In the genomic region with DNA sequence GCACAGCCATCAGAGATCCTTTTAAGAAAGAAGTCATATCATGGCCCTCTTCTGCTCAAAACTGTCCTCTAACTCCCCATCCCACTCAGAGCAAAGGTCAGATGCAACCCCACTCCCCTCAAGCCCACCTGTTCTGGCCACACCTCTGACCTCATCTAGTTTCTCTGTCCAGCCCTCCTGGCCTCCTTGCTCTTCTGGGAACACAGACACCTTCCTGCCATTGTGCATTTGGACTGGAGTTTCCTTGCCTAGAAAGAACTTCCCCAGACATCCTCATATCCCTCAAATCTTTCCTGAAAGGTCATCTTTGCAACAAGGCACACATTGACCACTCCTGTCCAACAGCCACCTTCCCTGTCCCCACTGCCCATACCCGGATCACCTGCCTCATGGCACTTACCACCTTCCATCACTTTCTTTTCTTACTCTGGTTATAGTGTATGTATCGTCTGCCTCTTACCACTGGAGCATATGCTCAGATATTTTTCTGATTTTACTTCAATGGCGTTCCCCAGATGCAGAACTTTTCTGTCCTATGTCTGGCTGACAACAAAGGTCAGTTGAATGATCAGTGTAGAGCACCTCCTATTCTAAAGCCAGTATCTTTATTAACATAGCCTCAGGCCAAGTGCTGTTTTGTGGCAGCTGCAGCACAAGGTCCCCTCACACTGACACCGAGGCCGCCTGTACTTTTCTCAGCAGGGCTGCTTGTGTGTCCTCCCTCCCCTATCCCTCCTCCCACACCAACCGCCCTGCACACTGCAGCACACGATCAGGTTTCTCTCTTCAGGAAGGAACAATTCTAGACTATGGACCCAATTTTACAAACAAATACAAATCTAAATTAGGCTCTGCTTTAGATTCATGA, we compare ENCODE assay signal across 12 cellular contexts. TPM values are rescaled to one million over a fixed set of nuclear protein-coding genes. Genes with fewer than 3 reads are reported as not detected.
DNase-seq lines count a peak whose midpoint lies in the region; ATAC-seq, FAIRE-seq and TF ChIP-seq lines count a peak whose summit lies in the region.
"Had no signal": no experiment of that assay in that cellular context is flagged by ENCODE, and none has a peak within 500 bp of the region (broad histone marks: within the 10 kb centered on the region; RNA-seq: fewer than 3 reads in every experiment).

No MANE protein-coding gene starts in this region.

- POLR2A ChIA-PET in T-cell (lab: Charles Lee): interaction anchor here (0.6 to 2.0 kb wide), 3 partner anchors 84 to 213 kb away, joined by 5 to 39 read pairs (median 6); no protein-coding TSS in a partner anchor

- H3K27ac ChIP-seq in small intestine (ENCODE audit: low read depth in 1 of 2, low read length in 1 of 2): peak overlapping the region in 1 of 2 donors; percentile 11

- H3K4me3 ChIP-seq in bronchial epithelial cell (ENCODE audit: low read depth, low read length): no peak overlapping the region
- no peak overlapping the region for H3K4me3 ChIP-seq in small intestine (ENCODE audit: low read depth in 1 of 2, low read length in 2 of 2)
- no peak overlapping the region for H3K4me3 ChIP-seq in foreskin fibroblast (ENCODE audit: low read depth in 1 of 2, low read length in 2 of 2)

- ATAC-seq in activated CD8-positive, alpha-beta memory T cell treated with anti-CD3 and anti-CD28 coated beads, Interleukin-2, amount 10 ng/mL, durations not matched to agents 7 days and 5 days: no peak
- no peak for ATAC-seq in T-cell (replicated peaks in 1 of 4)

- H3K27me3 Mint-ChIP-seq in activated CD8-positive, alpha-beta memory T cell treated with anti-CD3 and anti-CD28 coated beads, Interleukin-2, amount 10 ng/mL, durations not matched to agents 7 days and 5 days: no peaks in the 10 kb centered on the region
- no peaks in the 10 kb centered on the region for H3K27me3 Mint-ChIP-seq in T-cell

- H3K27me3 ChIP-seq in bronchial epithelial cell (ENCODE audit: control insufficient read depth, insufficient read depth, low read length): no peaks in the 10 kb centered on the region
- H3K27me3 ChIP-seq in small intestine (ENCODE audit: control insufficient read depth in 2 of 2, insufficient read depth in 2 of 2, low read length in 2 of 2): no peaks in the 10 kb centered on the region
- H3K27me3 ChIP-seq: spleen had no signal

- CTCF ChIA-PET in activated CD8-positive, alpha-beta memory T cell treated with anti-CD3 and anti-CD28 coated beads, Interleukin-2, amount 10 ng/mL, durations not matched to agents 7 days and 5 days (lab: Charles Lee): no interaction called here
- CTCF ChIA-PET in T-cell (lab: Charles Lee): no interaction called here

- H3K4me1 Mint-ChIP-seq in activated CD8-positive, alpha-beta memory T cell treated with anti-CD3 and anti-CD28 coated beads, Interleukin-2, amount 10 ng/mL, durations not matched to agents 7 days and 5 days: peaks cover 33% of the 10 kb centered on the region
- H3K4me1 Mint-ChIP-seq in T-cell: peaks cover 42 to 63% (median 43%) of the 10 kb centered on the region in 3 donors

- H3K36me3 ChIP-seq in bronchial epithelial cell (ENCODE audit: control insufficient read depth, insufficient read depth, low read length) (peaks cover 8% of the 10 kb centered on the region), small intestine (ENCODE audit: control insufficient read depth in 2 of 2, insufficient read depth in 2 of 2, low read length in 2 of 2) (peaks cover 0 to 7% of the 10 kb centered on the region in 2 donors)

- peak overlapping the region; percentile 17 for H3K4me3 Mint-ChIP-seq in activated CD8-positive, alpha-beta memory T cell treated with anti-CD3 and anti-CD28 coated beads, Interleukin-2, amount 10 ng/mL, durations not matched to agents 7 days and 5 days
- peak overlapping the region; percentile 25 to 98 (median 97) for H3K4me3 Mint-ChIP-seq in T-cell

- peaks cover 47% of the 10 kb centered on the region for H3K36me3 Mint-ChIP-seq in activated CD8-positive, alpha-beta memory T cell treated with anti-CD3 and anti-CD28 coated beads, Interleukin-2, amount 10 ng/mL, durations not matched to agents 7 days and 5 days
- peaks cover 36% of the 10 kb centered on the region for H3K36me3 Mint-ChIP-seq in T-cell

- peaks cover under 1% of the 10 kb centered on the region for H3K9me3 Mint-ChIP-seq in activated CD8-positive, alpha-beta memory T cell treated with anti-CD3 and anti-CD28 coated beads, Interleukin-2, amount 10 ng/mL, durations not matched to agents 7 days and 5 days (ENCODE audit: low read depth)
- peaks cover 0 to 14% (median 6%) of the 10 kb centered on the region in 3 donors for H3K9me3 Mint-ChIP-seq in T-cell

- 17 to 45% (median 19%) methylated on average over 7 of the region's 7 CpGs for WGBS in small intestine, 3 donors

- H3K4me1 ChIP-seq in small intestine (ENCODE audit: control insufficient read depth in 2 of 2, insufficient read depth in 1 of 2, low read depth in 1 of 2, low read length in 1 of 2): no peaks in the 10 kb centered on the region

- no peaks in the 10 kb centered on the region for H3K9me3 ChIP-seq in small intestine (ENCODE audit: control insufficient read depth, low read depth)

- FAIRE-seq in bronchial epithelial cell (lab: Jason Lieb, UNC) (peak; percentile 66), small intestine (lab: Jason Lieb, UNC) (no peak), D721Med (lab: Jason Lieb, UNC) (no peak)
- FAIRE-seq: TTC549 had no signal

- DNase-seq in activated CD8-positive, alpha-beta memory T cell treated with anti-CD3 and anti-CD28 coated beads, Interleukin-2, amount 10 ng/mL, durations not matched to agents 7 days and 5 days: no peak
- DNase-seq in activated CD8-positive, alpha-beta memory T cell treated with anti-CD3 and anti-CD28 coated beads for 24 hours: no peak
- DNase-seq in T-cell (peak in 9 of 34 experiments; percentile 9 to 41 (median 26)), bronchial epithelial cell (ENCODE audit: low read depth) (no peak), small intestine (peak; percentile 61), foreskin fibroblast (no peak), D721Med (ENCODE audit: insufficient read length, low spot score) (no peak), OCI-M2 (lab: John Stamatoyannopoulos, UW; ENCODE audit: unreplicated experiment) (no peak)
- DNase-seq: activated gamma-delta T cell, islet precursor cell, spleen had no signal

- peak overlapping the region; percentile 58 for H3K27ac Mint-ChIP-seq in activated CD8-positive, alpha-beta memory T cell treated with anti-CD3 and anti-CD28 coated beads, Interleukin-2, amount 10 ng/mL, durations not matched to agents 7 days and 5 days
- peak overlapping the region; percentile 59 to 75 for H3K27ac Mint-ChIP-seq in T-cell

- no peak for TF ChIP-seq CTCF in bronchial epithelial cell (IDR thresholded peaks at IDR 0.05; ENCODE audit: insufficient read depth, low read length, severe bottlenecking)
- no peak for TF ChIP-seq CTCF in foreskin fibroblast (IDR thresholded peaks at IDR 0.05; ENCODE audit: low read depth, low read length)
- TF ChIP-seq CTCF in D721Med (IDR thresholded peaks at IDR 0.05; ENCODE audit: insufficient read depth, missing control alignments): no peak

RNA-seq across cellular contexts. Expression of a gene that starts 4.2 kb away (rescaled TPM):
- 1,000 to 10,000 TPM; 1,097 to 1,393 TPM for total RNA-seq in activated CD8-positive, alpha-beta memory T cell treated with anti-CD3 and anti-CD28 coated beads, Interleukin-2, amount 10 ng/mL, durations not matched to agents 7 days and 5 days
- total RNA-seq in T-cell (1,000 to 10,000 TPM; 1,368 to 2,791 (median 2,039) TPM), bronchial epithelial cell (203 and 285 TPM in 2 replicates)
- polyA plus RNA-seq in small intestine: 100 to 1,000 TPM; 430 to 486 (median 483) TPM
